In genomic region chr2:70243804-70244584, GRCh38 we compare ENCODE assay signal across 1 cellular context.
TF ChIP-seq lines count a peak whose summit lies in the region.

No MANE protein-coding gene starts in this region.

TF ChIP-seq in H1, 55 proteins besides CTCF, POLR2A, EP300 and RAD21:
- no peak for TF ChIP-seq EGR1 (IDR thresholded peaks at IDR 0.05; ENCODE audit: borderline replicate concordance, low read depth, low read length)
- no peak for TF ChIP-seq RFX5 (IDR thresholded peaks at IDR 0.05; ENCODE audit: borderline replicate concordance, low read depth, low read length)
- no peak for TF ChIP-seq USF2 (IDR thresholded peaks at IDR 0.05; ENCODE audit: low read length)
